ENCODE assay signal across 8 cellular contexts in the genomic region with DNA sequence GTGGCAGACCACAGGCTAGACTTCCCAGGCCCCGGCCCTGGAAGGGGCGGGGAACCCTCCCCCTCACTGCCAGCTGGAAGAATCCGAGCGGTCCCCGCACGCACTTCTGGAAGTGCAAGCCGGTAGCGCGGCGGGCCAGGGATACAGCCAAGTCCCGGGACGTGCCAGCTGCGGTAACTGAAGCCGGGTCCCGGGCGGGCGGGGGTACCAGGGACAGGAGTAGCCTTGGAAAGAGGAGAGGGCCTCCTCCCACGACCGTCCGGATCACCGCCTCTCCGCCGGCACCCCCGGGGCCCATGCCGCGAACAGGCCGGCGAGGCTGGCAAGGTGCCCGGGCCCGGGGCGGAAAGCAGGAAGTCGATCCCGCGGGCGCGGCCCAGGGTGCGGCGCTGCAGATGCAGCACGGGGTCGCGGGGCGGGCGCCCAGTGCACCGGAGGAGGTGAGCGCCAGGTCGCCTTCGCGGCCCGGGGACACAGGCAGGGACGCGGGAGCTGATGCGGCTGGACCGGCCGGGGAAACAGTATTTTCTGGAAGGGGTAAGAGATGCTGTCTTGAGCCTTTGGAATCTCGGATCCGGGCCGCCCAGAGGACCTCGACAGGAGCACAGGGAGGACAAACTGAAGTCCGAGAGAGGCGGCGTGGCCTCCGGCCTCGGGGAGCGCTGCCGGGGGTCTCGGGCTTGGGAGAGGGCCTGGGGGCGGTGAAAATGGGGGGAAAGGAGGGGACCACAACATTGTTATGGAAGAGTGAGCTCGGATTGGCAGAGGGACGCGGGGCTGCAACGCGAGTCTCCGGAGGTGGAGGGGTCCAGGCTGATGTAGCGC. TPM values are rescaled to one million over a fixed set of nuclear protein-coding genes. Genes with fewer than 3 reads are reported as not detected.
DNase-seq lines count a peak whose midpoint lies in the region; TF ChIP-seq lines count a peak whose summit lies in the region.

No MANE protein-coding gene starts in this region.

- CTCF ChIA-PET in activated naive CD4-positive, alpha-beta T cell treated with anti-CD3 and anti-CD28 coated beads, Interleukin-2, amount 10 ng/mL, durations not matched to agents 7 days and 5 days (lab: Charles Lee): interaction anchor here (1.2 to 1.9 kb wide), 3 partner anchors 31 to 39 kb away, joined by 3 to 9 read pairs (median 4); no protein-coding TSS in a partner anchor

- peaks cover 23% of the 10 kb centered on the region for H3K36me3 Mint-ChIP-seq in activated naive CD4-positive, alpha-beta T cell treated with anti-CD3 and anti-CD28 coated beads, Interleukin-2, amount 10 ng/mL, durations not matched to agents 7 days and 5 days

- TF ChIP-seq POLR2A in suprapubic skin (IDR thresholded peaks at IDR 0.05): peak in 1 of 2 donors; percentile 30

- 3% methylated on average over 26 of the region's 74 CpGs for WGBS in suprapubic skin

- H3K9me3 Mint-ChIP-seq in activated naive CD4-positive, alpha-beta T cell treated with anti-CD3 and anti-CD28 coated beads, Interleukin-2, amount 10 ng/mL, durations not matched to agents 7 days and 5 days: no peaks in the 10 kb centered on the region

- peaks cover 38% of the 10 kb centered on the region for H3K4me1 Mint-ChIP-seq in activated naive CD4-positive, alpha-beta T cell treated with anti-CD3 and anti-CD28 coated beads, Interleukin-2, amount 10 ng/mL, durations not matched to agents 7 days and 5 days

- H3K36me3 ChIP-seq in neutrophil (no peaks in the 10 kb centered on the region), suprapubic skin (peaks cover 9% of the 10 kb centered on the region)

- peak overlapping the region; percentile 83 to 95 for H3K4me3 ChIP-seq in neutrophil (ENCODE audit: low read depth in 1 of 2, low read length in 1 of 2)
- H3K4me3 ChIP-seq in suprapubic skin: peak overlapping the region; percentile 91

- peaks cover 14% of the 10 kb centered on the region for H3K27me3 ChIP-seq in neutrophil
- no peaks in the 10 kb centered on the region for H3K27me3 ChIP-seq in suprapubic skin

- DNase-seq in SIG-M5 treated with dmso at 0.1 percent for 504 hours (lab: John Stamatoyannopoulos, UW; ENCODE audit: unreplicated experiment): peak; percentile 32
- DNase-seq in SIG-M5 (lab: John Stamatoyannopoulos, UW): no peak
- DNase-seq in HS-27A (ENCODE audit: low read depth): peak; percentile 15
- peak; percentile 67 to 83 for DNase-seq in SHP77 (lab: John Stamatoyannopoulos, UW)
- peak; percentile 79 for DNase-seq in activated naive CD4-positive, alpha-beta T cell treated with anti-CD3 and anti-CD28 coated beads, Interleukin-2, amount 10 ng/mL, durations not matched to agents 7 days and 5 days
- DNase-seq in germinal center (ENCODE audit: low spot score): peak; percentile 76
- peak; percentile 90 to 92 for DNase-seq in suprapubic skin (ENCODE audit: low spot score in 2 of 2)

- TF ChIP-seq CTCF in neutrophil (IDR thresholded peaks at IDR 0.05) (no peak), suprapubic skin (IDR thresholded peaks at IDR 0.05) (no peak)

- no peaks in the 10 kb centered on the region for H3K9me3 ChIP-seq in neutrophil
- H3K9me3 ChIP-seq in suprapubic skin: no peaks in the 10 kb centered on the region

- peak overlapping the region; percentile 93 for H3K4me3 Mint-ChIP-seq in activated naive CD4-positive, alpha-beta T cell treated with anti-CD3 and anti-CD28 coated beads, Interleukin-2, amount 10 ng/mL, durations not matched to agents 7 days and 5 days

- peak overlapping the region; percentile 91 for H3K27ac Mint-ChIP-seq in activated naive CD4-positive, alpha-beta T cell treated with anti-CD3 and anti-CD28 coated beads, Interleukin-2, amount 10 ng/mL, durations not matched to agents 7 days and 5 days

- H3K4me1 ChIP-seq in neutrophil (ENCODE audit: control insufficient read depth in 1 of 2, insufficient read depth in 1 of 2, low read depth in 1 of 2, low read length in 1 of 2): peaks cover 24 to 31% of the 10 kb centered on the region in 2 experiments
- peaks cover 46% of the 10 kb centered on the region for H3K4me1 ChIP-seq in suprapubic skin

- no peaks in the 10 kb centered on the region for H3K27me3 Mint-ChIP-seq in activated naive CD4-positive, alpha-beta T cell treated with anti-CD3 and anti-CD28 coated beads, Interleukin-2, amount 10 ng/mL, durations not matched to agents 7 days and 5 days

- TF ChIP-seq EP300 in suprapubic skin (IDR thresholded peaks at IDR 0.05): no peak

- H3K27ac ChIP-seq in neutrophil (peak overlapping the region; percentile 78), suprapubic skin (peak overlapping the region; percentile 80)

RNA-seq across cellular contexts. Expression of gene SLC35C1, which starts 0.8 kb away (rescaled TPM):
- 10 to 100 TPM in 1 of 4 donors, 1 to 10 TPM in 3; 6.7 to 10.1 (median 8.8) TPM for total RNA-seq in suprapubic skin

RNA-seq across cellular contexts. Expression of gene CRY2, which starts 43.1 kb away (rescaled TPM):
- 100 to 1,000 TPM in 1 of 4 donors, 10 to 100 TPM in 3; 86.1 to 141 (median 93.4) TPM for total RNA-seq in suprapubic skin
